Comparison of ENCODE assay signal across 11 cellular contexts in the genomic region with DNA sequence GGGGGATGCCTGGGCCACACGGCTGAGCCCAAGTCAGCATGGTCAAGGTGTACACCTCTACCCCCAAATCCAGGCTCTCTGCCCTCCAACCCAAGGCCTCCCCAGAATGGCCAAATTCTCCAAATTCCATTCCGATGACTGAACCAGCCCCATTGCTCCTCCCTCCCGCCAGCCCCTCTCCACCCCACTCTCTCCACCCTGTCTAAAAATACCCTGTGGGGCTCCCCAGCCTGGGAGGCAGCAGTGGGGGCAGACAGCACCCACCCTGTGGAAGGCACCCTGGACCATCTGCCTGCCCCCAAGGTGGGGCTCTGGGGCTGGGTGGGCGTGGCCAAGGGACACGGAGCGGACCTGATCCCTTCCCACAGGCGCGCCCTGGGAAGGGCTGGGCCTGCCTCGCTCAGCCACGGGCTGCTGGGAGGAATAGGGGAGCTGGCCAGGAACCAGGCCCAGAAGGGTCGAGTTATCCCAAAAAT. TPM values are rescaled to one million over a fixed set of nuclear protein-coding genes. Genes with fewer than 3 reads are reported as not detected.
A peak's percentile ranks its signal among the peaks of the same experiment; 100 is the strongest.
DNase-seq lines count a peak whose midpoint lies in the region; ATAC-seq and TF ChIP-seq lines count a peak whose summit lies in the region.
"Had no signal": no experiment of that assay in that cellular context is flagged by ENCODE, and none has a peak within 500 bp of the region (broad histone marks: within the 10 kb centered on the region; RNA-seq: fewer than 3 reads in every experiment).

No MANE protein-coding gene starts in this region.

- WGBS in aorta, 2 donors, result 14 to 22% methylated on average over 11 of the region's 11 CpGs

- no peaks in the 10 kb centered on the region for H3K36me3 ChIP-seq in aorta (ENCODE audit: control insufficient read depth in 1 of 2, insufficient read depth in 2 of 2, low read length in 1 of 2)

- no peaks in the 10 kb centered on the region for H3K27me3 Mint-ChIP-seq in mesothelial cell of epicardium (ENCODE audit: low read depth)
- H3K27me3 Mint-ChIP-seq: activated CD4-positive, alpha-beta T cell treated with anti-CD3 and anti-CD28 coated beads for 36 hours had no signal

- TF ChIP-seq CTCF in epithelial cell of esophagus (IDR thresholded peaks at IDR 0.05; ENCODE audit: insufficient read depth, low read depth, low read length, missing control alignments) (no peak), mesothelial cell of epicardium (IDR thresholded peaks at IDR 0.05; ENCODE audit: unreplicated experiment) (no peak)

- H3K27ac ChIP-seq in aorta (ENCODE audit: low read depth in 1 of 2, low read length in 2 of 2), result peak overlapping the region; percentile 46 to 79
- H3K27ac ChIP-seq: KMS-11 had no signal

- no peaks in the 10 kb centered on the region for H3K9me3 Mint-ChIP-seq in mesothelial cell of epicardium

- peaks cover 50% of the 10 kb centered on the region for H3K4me1 Mint-ChIP-seq in mesothelial cell of epicardium

- DNase-seq in NCI-H526 (lab: John Stamatoyannopoulos, UW) (peak; percentile 41 to 77), NCI-H526 treated with DMSO at 0.1 percent for 48 hours (lab: John Stamatoyannopoulos, UW) (no peak), epithelial cell of esophagus (ENCODE audit: low read depth) (peak; percentile 66), mesothelial cell of epicardium (ENCODE audit: low spot score in 2 of 2, unreplicated experiment in 2 of 2) (peak in 1 of 2 experiments; percentile 63), aorta (peak; percentile 59 to 83), COLO668 (lab: John Stamatoyannopoulos, UW; ENCODE audit: unreplicated experiment) (no peak)
- DNase-seq in activated effector memory CD4-positive, alpha-beta T cell treated with Interleukin-2 at 50 U/mL for 16 hours, result no peak
- DNase-seq: activated CD4-positive, alpha-beta T cell treated with anti-CD3 and anti-CD28 coated beads for 36 hours; effector CD4-positive, alpha-beta T cell had no signal

- peak overlapping the region; percentile 99 for H3K27ac Mint-ChIP-seq in mesothelial cell of epicardium
- H3K27ac Mint-ChIP-seq: activated CD4-positive, alpha-beta T cell treated with anti-CD3 and anti-CD28 coated beads for 36 hours had no signal

- H3K4me1 ChIP-seq in aorta (ENCODE audit: control insufficient read depth in 1 of 2, insufficient read depth in 2 of 2, low read length in 2 of 2), result peaks cover 0 to 3% of the 10 kb centered on the region in 2 donors

- no peaks in the 10 kb centered on the region for H3K27me3 ChIP-seq in aorta (ENCODE audit: control insufficient read depth in 1 of 2, insufficient read depth in 2 of 2, low read length in 1 of 2)

- no peaks in the 10 kb centered on the region for H3K9me3 ChIP-seq in aorta (ENCODE audit: control insufficient read depth, low read length)

- peak overlapping the region; percentile 7 for H3K4me3 ChIP-seq in epithelial cell of esophagus (ENCODE audit: low read length)
- H3K4me3 ChIP-seq in aorta (ENCODE audit: low read length in 2 of 2), result no peak overlapping the region

- peaks cover 9% of the 10 kb centered on the region for H3K36me3 Mint-ChIP-seq in mesothelial cell of epicardium

- peak overlapping the region; percentile 49 for H3K4me3 Mint-ChIP-seq in mesothelial cell of epicardium
- H3K4me3 Mint-ChIP-seq: activated CD4-positive, alpha-beta T cell treated with anti-CD3 and anti-CD28 coated beads for 36 hours had no signal

- ATAC-seq in aorta (ENCODE audit: low FRiP score) (peak; percentile 53), HG02840 (IDR thresholded peaks at IDR 0.05; ENCODE audit: low FRiP score, unreplicated experiment) (no peak)
- ATAC-seq: activated CD4-positive, alpha-beta T cell treated with anti-CD3 and anti-CD28 coated beads for 36 hours had no signal

- intact Hi-C loops in aorta (cut with DNase I), result no loop called here

RNA-seq across cellular contexts. Expression of a gene that starts 11.4 kb away (rescaled TPM):
- total RNA-seq in mesothelial cell of epicardium, result 88.2 to 91.8 TPM (median 91.4 TPM) in 3 replicates
- 10 to 100 TPM; 43.5 to 78.0 TPM for total RNA-seq in aorta
- 10 to 100 TPM; 16.7 to 54.2 TPM for polyA plus RNA-seq in aorta

RNA-seq across cellular contexts. Expression of a gene that starts 17.2 kb away (rescaled TPM):
- total RNA-seq in mesothelial cell of epicardium, result 1,840 to 1,922 TPM (median 1,906 TPM) in 3 replicates
- 100 to 1,000 TPM; 834 to 875 TPM for total RNA-seq in aorta
- 1,000 to 10,000 TPM; 2,062 to 2,391 TPM for polyA plus RNA-seq in aorta

RNA-seq across cellular contexts. Expression of a gene that starts 27.3 kb away (rescaled TPM):
- total RNA-seq in mesothelial cell of epicardium (17.5 to 17.7 TPM (median 17.6 TPM) in 3 replicates), aorta (not detected)
- 1 to 10 TPM in 1 of 2 donors, not detected in 1; 3.3 TPM for polyA plus RNA-seq in aorta
- total RNA-seq: activated CD4-positive, alpha-beta T cell treated with anti-CD3 and anti-CD28 coated beads for 36 hours had no signal

RNA-seq across cellular contexts. Expression of a gene that starts 33.3 kb away (rescaled TPM):
- total RNA-seq in mesothelial cell of epicardium (7.0 to 8.5 TPM (median 8.0 TPM) in 3 replicates), aorta (1 to 10 TPM; 4.7 to 5.5 TPM)
- 1 to 10 TPM; 1.3 to 4.4 TPM for polyA plus RNA-seq in aorta

Comparison
In these comparisons a context has a peak if more than half of its experiments do, and no peak if none do; other contexts are left out.
1. DNase-seq: peak in NCI-H526 (2 of 2), epithelial cell of esophagus (single experiment) and aorta (2 of 2); none in NCI-H526 treated with DMSO at 0.1 percent for 48 hours (single experiment), COLO668 (single experiment) and activated effector memory CD4-positive, alpha-beta T cell treated with Interleukin-2 at 50 U/mL for 16 hours (single experiment).
2. RNA of a gene that starts 27.3 kb away (total RNA-seq): 17.5 to 17.7 TPM in mesothelial cell of epicardium; not detected in aorta; every median in the first group is over 10 times any median in the second.